8 cellular contexts compared by ENCODE assay signal in genomic region chr4:52657630-52658501, GRCh38. TPM values are rescaled to one million over a fixed set of nuclear protein-coding genes. Genes with fewer than 3 reads are reported as not detected.
DNase-seq lines count a peak whose midpoint lies in the region; TF ChIP-seq lines count a peak whose summit lies in the region.

No MANE protein-coding gene starts in this region.

- no peak for TF ChIP-seq CTCF in ascending aorta (IDR thresholded peaks at IDR 0.05)

- H3K4me3 ChIP-seq in BLaER1 (peak overlapping the region; percentile 83), HUES64 (ENCODE audit: low read length) (peak overlapping the region; percentile 87), ascending aorta (peak overlapping the region; percentile 75 to 97), iPS-18a (ENCODE audit: low read length) (peak overlapping the region; percentile 89), skin epidermis (peak overlapping the region; percentile 67 to 91 (median 83))

- H3K27me3 ChIP-seq in BLaER1 (no peaks in the 10 kb centered on the region), HUES64 (ENCODE audit: insufficient read depth, low read length) (peaks cover 13% of the 10 kb centered on the region), ascending aorta (no peaks in the 10 kb centered on the region), iPS-18a (ENCODE audit: control insufficient read depth, insufficient read depth, low read length) (peaks cover 14% of the 10 kb centered on the region)

- peak overlapping the region; percentile 79 for H3K4me2 ChIP-seq in BLaER1

- 8% methylated on average over 18 of the region's 18 CpGs for WGBS in HUES64

- no peak overlapping the region for H3K27ac ChIP-seq in BLaER1
- H3K27ac ChIP-seq in HUES64 (ENCODE audit: low read depth, low read length) = peak overlapping the region; percentile 86
- H3K27ac ChIP-seq in ascending aorta = peak overlapping the region; percentile 95 to 96
- H3K27ac ChIP-seq in iPS-18a (ENCODE audit: low read length) = peak overlapping the region; percentile 1
- H3K27ac ChIP-seq in skin epidermis = peak overlapping the region in 13 of 21 experiments; percentile 3 to 97 (median 93)

- H3K9ac ChIP-seq in BLaER1 (peak overlapping the region; percentile 92; the same call in 1 of the 2 replicates), HUES64 (ENCODE audit: low read depth, low read length) (peak overlapping the region; percentile 89), iPS-18a (ENCODE audit: low read length) (peak overlapping the region; percentile 76)

- peaks cover 19% of the 10 kb centered on the region for H3K4me1 ChIP-seq in BLaER1
- peaks cover 21% of the 10 kb centered on the region for H3K4me1 ChIP-seq in HUES64 (ENCODE audit: insufficient read depth, low read length)
- peaks cover 0 to 9% of the 10 kb centered on the region in 2 donors for H3K4me1 ChIP-seq in ascending aorta
- peaks cover 26% of the 10 kb centered on the region for H3K4me1 ChIP-seq in iPS-18a (ENCODE audit: control insufficient read depth, low read depth, low read length)

- H3K9me3 ChIP-seq in BLaER1 (peaks cover 21% of the 10 kb centered on the region), HUES64 (ENCODE audit: insufficient read depth, low read depth, low read length) (0 out of 2 replicates have a peak, but pooled peaks cover 1% of the 10 kb centered on the region), ascending aorta (no peaks in the 10 kb centered on the region), iPS-18a (ENCODE audit: control insufficient read depth, low read depth, low read length) (no peaks in the 10 kb centered on the region)

- H3K36me3 ChIP-seq in BLaER1 = peaks cover 27% of the 10 kb centered on the region; the same call in 1 of the 2 replicates
- H3K36me3 ChIP-seq in HUES64 (ENCODE audit: insufficient read depth, low read length) = peaks cover 11% of the 10 kb centered on the region
- H3K36me3 ChIP-seq in ascending aorta = no peaks in the 10 kb centered on the region
- peaks cover 7% of the 10 kb centered on the region for H3K36me3 ChIP-seq in iPS-18a (ENCODE audit: control insufficient read depth, low read depth, low read length)

- DNase-seq in ascending aorta (ENCODE audit: low spot score in 2 of 2) (no peak), ureter (ENCODE audit: low spot score) (no peak), HPDE6-E6E7 (ENCODE audit: extremely low spot score) (no peak), RPMI8226 (no peak)

- H4K20me1 ChIP-seq in BLaER1 = no peaks in the 10 kb centered on the region

- intact Hi-C loops in ascending aorta (cut with DNase I) = loop anchor here (1.0 to 10.0 kb wide), 7 partner anchors 15 to 709 kb away; partner anchors contain the start of genes SCFD2 and SGCB

RNA-seq across cellular contexts. Expression of gene USP46, which starts 1.2 kb away (rescaled TPM):
- polyA plus RNA-seq in HUES64 (2013, experiment 1 of 2) = 23.7 TPM
- 24.9 TPM for polyA plus RNA-seq in HUES64 (2013, experiment 2 of 2)
- total RNA-seq in ascending aorta (7.5 TPM), ureter (34.6 TPM)
